1 cellular context compared by ENCODE assay signal in genomic region chr11:20275987-20276660, GRCh38.
TF ChIP-seq lines count a peak whose summit lies in the region.

No MANE protein-coding gene starts in this region.

TF ChIP-seq in GM12878, 131 proteins besides CTCF, POLR2A, EP300 and RAD21 (continued from another document):
- TF ChIP-seq ZBTB11 (CRISPR knock-in tag; IDR thresholded peaks at IDR 0.05) (no peak), NFIC (IDR thresholded peaks at IDR 0.05; ENCODE audit: low read depth, low read length) (no peak), ZNF274 (IDR thresholded peaks at IDR 0.05; ENCODE audit: insufficient read depth, insufficient read length) (no peak), MAX (IDR thresholded peaks at IDR 0.05; ENCODE audit: low read depth, low read length) (no peak), POLR2AphosphoS2 (IDR thresholded peaks at IDR 0.05; ENCODE audit: low read depth, low read length) (no peak), ZNF24 (IDR thresholded peaks at IDR 0.05) (0 out of 2 replicates have a peak, but pooled peaks have one; percentile 44), PRDM15 (CRISPR knock-in tag; IDR thresholded peaks at IDR 0.05) (no peak), RFX5 (IDR thresholded peaks at IDR 0.05; ENCODE audit: low read depth, low read length) (peak; percentile 79), BCL11A (IDR thresholded peaks at IDR 0.05; ENCODE audit: low read depth, low read length) (peak; percentile 36; the same call in 1 of the 2 replicates), ZNF384 (IDR thresholded peaks at IDR 0.05; ENCODE audit: borderline replicate concordance, low read depth, low read length) (no peak), FOS (IDR thresholded peaks at IDR 0.05; ENCODE audit: borderline replicate concordance, extremely low read depth, insufficient read length) (no peak)
TF ChIP-seq in GM12878: peak in this region for 5.
